14 cellular contexts compared by ENCODE assay signal in the genomic region with DNA sequence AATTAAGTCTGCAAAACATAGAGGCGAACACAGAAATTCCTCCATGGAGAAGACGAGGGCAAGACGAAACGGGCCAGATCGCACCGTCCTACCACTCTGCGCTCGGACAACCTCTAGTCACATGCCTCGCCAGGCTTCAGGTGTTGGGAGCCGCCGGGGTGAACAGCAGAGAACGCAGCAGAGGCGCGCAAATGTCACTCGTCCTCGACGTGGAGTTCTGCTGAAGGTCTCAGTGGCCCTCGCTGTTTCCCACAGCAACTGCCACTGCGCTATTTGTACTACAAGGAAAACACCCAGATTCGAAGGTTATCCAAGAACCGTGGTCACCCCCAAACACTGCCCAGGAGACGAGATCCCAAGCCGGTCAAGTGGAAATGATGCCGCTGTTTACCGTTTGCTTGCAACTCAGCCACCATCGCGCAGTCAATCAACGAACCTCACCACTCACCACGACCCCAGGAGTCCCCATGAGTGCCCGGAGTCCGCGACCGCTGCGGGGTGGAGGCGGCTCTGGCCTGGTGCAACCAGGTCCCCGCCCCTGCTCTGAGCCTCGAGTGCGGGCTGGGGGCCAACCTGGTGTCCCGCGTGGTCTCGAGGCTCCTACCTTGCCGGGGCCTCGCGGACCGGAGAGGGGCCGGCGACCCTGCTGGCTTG. TPM values are rescaled to one million over a fixed set of nuclear protein-coding genes. Genes with fewer than 3 reads are reported as not detected.
DNase-seq lines count a peak whose midpoint lies in the region; ATAC-seq and TF ChIP-seq lines count a peak whose summit lies in the region.
"Had no signal": no experiment of that assay in that cellular context is flagged by ENCODE, and none has a peak within 500 bp of the region (broad histone marks: within the 10 kb centered on the region; RNA-seq: fewer than 3 reads in every experiment).

No MANE protein-coding gene starts in this region.

- H3K9me3 ChIP-seq in HUES64 (ENCODE audit: insufficient read depth, low read depth, low read length): no peaks in the 10 kb centered on the region
- no peaks in the 10 kb centered on the region for H3K9me3 ChIP-seq in Caco-2
- H3K9me3 ChIP-seq: mucosa of descending colon had no signal

- H3K27ac ChIP-seq in HUES64 (ENCODE audit: low read depth, low read length): peak overlapping the region; percentile 94
- H3K27ac ChIP-seq in substantia nigra (ENCODE audit: low read depth, low read length, poor library complexity, severe bottlenecking): peak overlapping the region; percentile 86

- H3K36me3 ChIP-seq in HUES64 (ENCODE audit: insufficient read depth, low read length) (peaks cover 35% of the 10 kb centered on the region), Caco-2 (ENCODE audit: control insufficient read depth, insufficient read depth, low read length) (peaks cover 1% of the 10 kb centered on the region; the same call in 1 of the 2 replicates)

- WGBS in HUES64: 46% methylated on average over 47 of the region's 47 CpGs

- no TSS peak for BruUV-seq in Caco-2 (replicated peaks; lab: Mats Ljungman, UMichigan)

- H3K27me3 ChIP-seq in HUES64 (ENCODE audit: insufficient read depth, low read length) (no peaks in the 10 kb centered on the region), Caco-2 (replicated peaks; ENCODE audit: control insufficient read depth, insufficient read depth, low read length) (no peaks in the 10 kb centered on the region)

- no peak for TF ChIP-seq CTCF in endothelial cell (IDR thresholded peaks at IDR 0.05; ENCODE audit: unreplicated experiment)
- no peak for TF ChIP-seq CTCF in natural killer cell (IDR thresholded peaks at IDR 0.05)
- no peak for TF ChIP-seq CTCF in Caco-2 (IDR thresholded peaks at IDR 0.05; ENCODE audit: insufficient read depth in 1 of 2, low read depth in 1 of 2, low read length in 1 of 2, severe bottlenecking in 1 of 2, unreplicated experiment in 1 of 2)

- no peaks in the 10 kb centered on the region for H3K9me3 Mint-ChIP-seq in endothelial cell (ENCODE audit: unreplicated experiment)
- H3K9me3 Mint-ChIP-seq in natural killer cell: no peaks in the 10 kb centered on the region
- H3K9me3 Mint-ChIP-seq in Caco-2 (ENCODE audit: unreplicated experiment): no peaks in the 10 kb centered on the region
- H3K9me3 Mint-ChIP-seq: activated naive CD8-positive, alpha-beta T cell treated with anti-CD3 and anti-CD28 coated beads, Interleukin-2, amount 50 U/mL, for 24 hours; CD8-positive, alpha-beta T cell; effector memory CD8-positive, alpha-beta T cell had no signal

- DNase-seq in endothelial cell (ENCODE audit: low spot score) (no peak), natural killer cell (no peak), substantia nigra (lab: John Stamatoyannopoulos, UW) (no peak), GM19240 (ENCODE audit: insufficient read length, low spot score) (no peak), NCI-H1105 treated with DMSO at 0.1 percent for 48 hours (lab: John Stamatoyannopoulos, UW) (no peak), Caco-2 (no peak)
- DNase-seq: activated CD8-positive, alpha-beta memory T cell treated with anti-CD3 and anti-CD28 coated beads for 24 hours; effector memory CD8-positive, alpha-beta T cell; stimulated activated CD4-positive, alpha-beta T cell treated with anti-CD3 and anti-CD28 coated beads, Interleukin-12 subunit alpha, Interleukin-12 subunit beta, amount 100 ng/mL, for 4 hours had no signal

- POLR2A ChIA-PET in Caco-2 (lab: Charles Lee): no interaction called here

- H3K4me3 Mint-ChIP-seq in endothelial cell (ENCODE audit: unreplicated experiment) (peak overlapping the region; percentile 80), natural killer cell (peak overlapping the region; percentile 82), Caco-2 (ENCODE audit: unreplicated experiment) (no peak overlapping the region)
- H3K4me3 Mint-ChIP-seq: activated naive CD8-positive, alpha-beta T cell treated with anti-CD3 and anti-CD28 coated beads, Interleukin-2, amount 50 U/mL, for 24 hours; CD8-positive, alpha-beta T cell; effector memory CD8-positive, alpha-beta T cell had no signal

- CTCF ChIA-PET in Caco-2 (lab: Charles Lee): no interaction called here

- H3K36me3 Mint-ChIP-seq in endothelial cell (ENCODE audit: low read depth, unreplicated experiment): peaks cover 40% of the 10 kb centered on the region
- no peaks in the 10 kb centered on the region for H3K36me3 Mint-ChIP-seq in natural killer cell
- peaks cover 58% of the 10 kb centered on the region for H3K36me3 Mint-ChIP-seq in Caco-2 (ENCODE audit: insufficient read depth, unreplicated experiment)
- H3K36me3 Mint-ChIP-seq: CD8-positive, alpha-beta T cell had no signal

- H3K4me3 ChIP-seq in HUES64 (ENCODE audit: low read length) (peak overlapping the region; percentile 95), Caco-2 (ENCODE audit: low read depth, low read length) (no peak overlapping the region)

- peaks cover 8% of the 10 kb centered on the region for H3K27me3 Mint-ChIP-seq in endothelial cell (ENCODE audit: unreplicated experiment)
- no peaks in the 10 kb centered on the region for H3K27me3 Mint-ChIP-seq in natural killer cell (ENCODE audit: low read depth in 2 of 2)
- H3K27me3 Mint-ChIP-seq in Caco-2 (ENCODE audit: insufficient read depth, unreplicated experiment): no peaks in the 10 kb centered on the region

- H3K4me1 Mint-ChIP-seq in endothelial cell (ENCODE audit: unreplicated experiment) (peaks cover 71% of the 10 kb centered on the region), natural killer cell (peaks cover 92 to 93% of the 10 kb centered on the region in 2 donors), Caco-2 (ENCODE audit: low read depth, unreplicated experiment) (peaks cover 46% of the 10 kb centered on the region)

- intact Hi-C loops in natural killer cell (cut with micrococcal nuclease): loop anchor here (2.0 to 10.0 kb wide), 2 partner anchors 22 to 236 kb away; no protein-coding TSS in a partner anchor
- intact Hi-C loops in Caco-2 (cut with micrococcal nuclease; ENCODE audit: unreplicated experiment): no loop called here

- peak overlapping the region; percentile 60 for H3K9ac ChIP-seq in HUES64 (ENCODE audit: low read depth, low read length)

- ATAC-seq in natural killer cell: peak; percentile 4 to 23 (median 4)
- ATAC-seq in esophagus mucosa: no peak
- ATAC-seq: activated naive CD8-positive, alpha-beta T cell treated with anti-CD3 and anti-CD28 coated beads, Interleukin-2, amount 50 U/mL, for 24 hours; CD8-positive, alpha-beta T cell had no signal

- H3K27ac Mint-ChIP-seq in endothelial cell (ENCODE audit: unreplicated experiment) (peak overlapping the region; percentile 50), natural killer cell (peak overlapping the region; percentile 97 to 98), Caco-2 (ENCODE audit: unreplicated experiment) (no peak overlapping the region)
- H3K27ac Mint-ChIP-seq: activated naive CD8-positive, alpha-beta T cell treated with anti-CD3 and anti-CD28 coated beads, Interleukin-2, amount 50 U/mL, for 24 hours; CD8-positive, alpha-beta T cell; effector memory CD8-positive, alpha-beta T cell had no signal

- H3K4me1 ChIP-seq in HUES64 (ENCODE audit: insufficient read depth, low read length): peaks cover 87% of the 10 kb centered on the region
- peaks cover 28% of the 10 kb centered on the region for H3K4me1 ChIP-seq in Caco-2

RNA-seq across cellular contexts. Expression of a gene that starts 9.1 kb away (rescaled TPM):
- polyA plus RNA-seq in HUES64 (2013, experiment 1 of 2): 166 TPM
- 145 TPM for polyA plus RNA-seq in HUES64 (2013, experiment 2 of 2)
- total RNA-seq in endothelial cell (ENCODE audit: unreplicated experiment) (145 TPM), natural killer cell (100 to 1,000 TPM; 120 to 179 (median 124) TPM), esophagus mucosa (46.7 TPM), Caco-2 (2022) (97.2 and 99.6 TPM in 2 replicates)
